8 cellular contexts compared by ENCODE assay signal in the genomic region with DNA sequence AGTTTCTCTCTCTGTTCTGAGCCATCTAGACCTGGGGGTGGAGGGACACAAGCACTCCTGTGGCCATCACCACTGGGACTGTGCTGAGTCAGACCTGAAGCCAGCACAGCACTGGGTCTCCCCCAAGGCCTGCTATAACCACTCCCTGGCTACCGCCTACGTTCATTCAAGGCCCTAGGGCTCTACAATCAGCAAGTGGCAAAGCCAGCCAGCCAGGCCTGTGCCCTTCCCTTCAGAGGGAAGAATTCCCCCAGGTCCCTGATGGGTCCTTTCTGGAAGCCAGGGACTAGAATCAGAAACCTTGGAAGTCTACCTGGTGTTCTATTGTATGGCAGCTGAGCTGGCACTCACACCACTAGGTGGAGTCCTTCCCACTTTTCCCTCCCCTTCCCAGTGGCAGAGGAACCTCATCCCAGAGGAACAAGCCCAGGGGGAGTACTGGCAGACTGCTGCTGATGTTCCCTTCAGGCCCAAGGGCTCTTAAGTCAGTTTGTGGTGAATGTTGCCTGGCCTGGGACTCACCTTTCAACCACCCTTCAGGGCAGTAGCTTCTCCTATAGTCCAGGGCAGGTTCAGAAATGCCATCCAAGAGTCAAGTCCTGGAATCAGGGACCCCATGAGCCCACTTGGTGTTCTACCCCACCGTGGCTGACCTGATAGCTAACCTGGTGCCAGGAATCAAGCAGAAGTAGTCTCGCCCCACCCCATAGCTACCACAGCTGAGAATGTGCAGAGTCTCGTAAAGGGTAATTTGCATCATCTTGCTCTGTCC. TPM values are rescaled to one million over a fixed set of nuclear protein-coding genes. Genes with fewer than 3 reads are reported as not detected.
A peak's percentile ranks its signal among the peaks of the same experiment; 100 is the strongest.
DNase-seq lines count a peak whose midpoint lies in the region; ATAC-seq and TF ChIP-seq lines count a peak whose summit lies in the region.

No MANE protein-coding gene starts in this region.

- H3K36me3 ChIP-seq in GM23248 (ENCODE audit: low read depth) (no peaks in the 10 kb centered on the region), stomach (no peaks in the 10 kb centered on the region)

- ATAC-seq in HG03097 (IDR thresholded peaks at IDR 0.05; ENCODE audit: low FRiP score, unreplicated experiment): no peak

- H3K9me3 ChIP-seq in GM23248 (ENCODE audit: low read depth): no peaks in the 10 kb centered on the region
- H3K9me3 ChIP-seq in stomach: no peaks in the 10 kb centered on the region

- TF ChIP-seq EP300 in stomach (IDR thresholded peaks at IDR 0.05): no peak

- TF ChIP-seq CTCF in foreskin fibroblast (IDR thresholded peaks at IDR 0.05; ENCODE audit: low read depth, low read length): peak; percentile 75
- TF ChIP-seq CTCF in stomach (IDR thresholded peaks at IDR 0.05): peak in 3 of 7 experiments; percentile 15 to 20 (median 19)

- H3F3A ChIP-seq in GM23248 (ENCODE audit: insufficient read depth): no peaks in the 10 kb centered on the region

- intact Hi-C loops in stomach (cut with DNase I; ENCODE audit: low total_unique reads): no loop called here

- H3K4me2 ChIP-seq in GM23248 (ENCODE audit: unreplicated experiment): no peak overlapping the region

- 86 to 90% methylated on average over 5 of the region's 5 CpGs for WGBS in GM23248 (ENCODE audit: low coverage in 1 of 2, low lambda C conversion rate in 2 of 2, missing lambda C conversion rate in 2 of 2), 2 experiments
- 83 to 90% (median 89%) methylated on average over 5 of the region's 5 CpGs for WGBS in stomach, 5 donors

- no peak overlapping the region for H2AFZ ChIP-seq in GM23248

- H3K9ac ChIP-seq in GM23248: no peak overlapping the region

- no peak overlapping the region for H3K27ac ChIP-seq in GM23248
- no peak overlapping the region for H3K27ac ChIP-seq in stomach

- no peak overlapping the region for H3K4me3 ChIP-seq in GM23248
- H3K4me3 ChIP-seq in foreskin fibroblast (ENCODE audit: low read depth in 1 of 2, low read length in 2 of 2): no peak overlapping the region
- no peak overlapping the region for H3K4me3 ChIP-seq in stomach

- H3K4me1 ChIP-seq in GM23248 (ENCODE audit: insufficient read depth) (peaks cover 4% of the 10 kb centered on the region), stomach (peaks cover 0 to 27% (median 21%) of the 10 kb centered on the region in 4 donors)

- no peaks in the 10 kb centered on the region for H3K27me3 ChIP-seq in GM23248 (replicated peaks; ENCODE audit: insufficient read depth)
- no peaks in the 10 kb centered on the region for H3K27me3 ChIP-seq in stomach

- peaks cover 70% of the 10 kb centered on the region for H3K79me2 ChIP-seq in GM23248 (ENCODE audit: insufficient read depth)

- H3K9me2 ChIP-seq in GM23248 (ENCODE audit: insufficient read depth): no peaks in the 10 kb centered on the region

- in situ Hi-C loops in GM23248 (cut with MboI): loop anchor here (25.0 kb wide), 1 partner anchor 206 kb away; no protein-coding TSS in a partner anchor

- DNase-seq in activated T-cell treated with anti-CD3 and anti-CD28 coated beads, Interleukin-2, amount 50 U/mL, for 48 hours: peak; percentile 40 to 44
- DNase-seq in activated T-cell treated with anti-CD3 and anti-CD28 coated beads for 4 hours (no peak), GM23248 (peak; percentile 43), OCI-M1 (lab: John Stamatoyannopoulos, UW) (peak; percentile 7), foreskin fibroblast (peak in 1 of 2 donors; percentile 41), stomach (peak; percentile 40), CD1c-positive myeloid dendritic cell (ENCODE audit: extremely low spot score) (no peak)

- no peak for TF ChIP-seq POLR2A in stomach (IDR thresholded peaks at IDR 0.05)

- H4K20me1 ChIP-seq in GM23248 (ENCODE audit: insufficient read depth): no peaks in the 10 kb centered on the region; the same call in none of the 2 replicates

RNA-seq across cellular contexts. Expression of gene JMY, which starts 20.0 kb away (rescaled TPM):
- 12.2 and 17.6 TPM in 2 replicates for total RNA-seq in GM23248 (2014; rRNA removed; shearing (Covaris generic))
- 2.6 and 3.4 TPM in 2 replicates for polyA plus RNA-seq in GM23248 (2016; fragmentation: Nextera tagmentation; extraction: Ambion mirVana)
- 10 to 100 TPM in 2 of 5 donors, 1 to 10 TPM in 3; 5.8 to 31.9 (median 9.0) TPM for total RNA-seq in stomach
- polyA plus RNA-seq in stomach: 1 to 10 TPM; 2.1 to 3.2 (median 3.0) TPM

Comparison
In these comparisons a context has a peak if more than half of its experiments do, and no peak if none do; other contexts are left out.
1. DNase-seq: peak in activated T-cell treated with anti-CD3 and anti-CD28 coated beads, Interleukin-2, amount 50 U/mL, for 48 hours (2 of 2), GM23248 (single experiment), OCI-M1 (single experiment) and stomach (single experiment); none in activated T-cell treated with anti-CD3 and anti-CD28 coated beads for 4 hours (single experiment) and CD1c-positive myeloid dendritic cell (single experiment).